1 cellular context compared by ENCODE assay signal in the genomic region with DNA sequence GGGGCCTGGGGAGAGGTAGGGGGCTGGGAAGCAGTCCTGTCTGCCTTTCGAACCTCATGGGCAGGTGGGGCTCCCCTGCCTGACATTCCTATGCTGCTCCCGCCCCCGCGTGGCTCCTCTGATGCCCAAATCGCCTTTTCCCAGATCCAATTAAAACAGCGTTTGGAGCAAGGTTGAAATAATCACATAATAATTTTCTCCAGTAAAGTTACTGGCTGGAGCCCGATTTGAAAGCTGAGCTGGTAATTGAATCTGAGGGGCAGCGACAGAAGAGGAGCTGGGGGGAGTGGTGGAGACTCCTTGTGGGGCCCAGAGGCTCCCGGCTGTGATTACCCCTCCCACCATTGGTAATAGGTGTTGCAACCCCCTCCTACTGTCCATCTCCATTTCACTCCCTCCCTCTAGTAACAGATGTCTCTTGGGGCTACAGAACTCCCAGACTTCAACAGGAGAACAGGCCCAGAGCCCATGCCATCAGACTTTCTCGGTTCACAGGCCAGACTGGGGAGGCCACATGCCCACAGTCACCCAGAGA.
TF ChIP-seq lines count a peak whose summit lies in the region.

No MANE protein-coding gene starts in this region.

TF ChIP-seq in IMR-90, 13 proteins besides CTCF, POLR2A, EP300 and RAD21:
- TF ChIP-seq FOS (IDR thresholded peaks at IDR 0.05; ENCODE audit: low read depth, low read length) (no peak), CHD1 (IDR thresholded peaks at IDR 0.05; ENCODE audit: low read depth, low read length) (no peak), SMC3 (IDR thresholded peaks at IDR 0.05; ENCODE audit: low read depth, low read length) (no peak), MAFK (IDR thresholded peaks at IDR 0.05; ENCODE audit: low read depth, low read length) (no peak), MAZ (IDR thresholded peaks at IDR 0.05; ENCODE audit: borderline replicate concordance, low read depth, low read length) (no peak), RFX5 (IDR thresholded peaks at IDR 0.05; ENCODE audit: low read depth, low read length) (no peak), USF2 (IDR thresholded peaks at IDR 0.05; ENCODE audit: low read depth, low read length) (no peak), BHLHE40 (IDR thresholded peaks at IDR 0.05; ENCODE audit: low read depth, low read length) (no peak), NFE2L2 (IDR thresholded peaks at IDR 0.05; ENCODE audit: low read depth, low read length) (no peak), CEBPB (IDR thresholded peaks at IDR 0.05; ENCODE audit: low read depth, low read length) (no peak), ELK1 (IDR thresholded peaks at IDR 0.05; ENCODE audit: borderline replicate concordance, low read depth, low read length) (no peak), RCOR1 (IDR thresholded peaks at IDR 0.05; ENCODE audit: insufficient replicate concordance, low read length) (no peak), MXI1 (IDR thresholded peaks at IDR 0.05; ENCODE audit: borderline replicate concordance, low read depth, low read length) (no peak)
